Comparison of ENCODE assay signal across 13 cellular contexts in genomic region chr2:47083886-47084682, GRCh38.
A peak's percentile ranks its signal among the peaks of the same experiment; 100 is the strongest.
DNase-seq lines count a peak whose midpoint lies in the region; ATAC-seq and TF ChIP-seq lines count a peak whose summit lies in the region.
"Had no signal": no experiment of that assay in that cellular context is flagged by ENCODE, and none has a peak within 500 bp of the region (broad histone marks: within the 10 kb centered on the region; RNA-seq: fewer than 3 reads in every experiment).

No MANE protein-coding gene starts in this region.

- 65 to 70% (median 67%) methylated on average over 17 of the region's 17 CpGs for WGBS in heart left ventricle, 4 donors

- peak overlapping the region; percentile 89 for H3K4me2 ChIP-seq in BLaER1
- no peak overlapping the region for H3K4me2 ChIP-seq in osteoblast (ENCODE audit: insufficient read depth, low read length)

- no peak for TF ChIP-seq POLR2A in heart left ventricle (IDR thresholded peaks at IDR 0.05)

- intact Hi-C loops in heart left ventricle (cut with DNase I) = loop anchor here in 1 of 10 donors (1.0 kb wide), 1 partner anchor 12 kb away; no protein-coding TSS in a partner anchor

- no peak for TF ChIP-seq CTCF in heart left ventricle (IDR thresholded peaks at IDR 0.05)
- TF ChIP-seq CTCF in osteoblast (IDR thresholded peaks at IDR 0.05; ENCODE audit: extremely low read depth, low read depth, low read length) = no peak

- H3K79me2 ChIP-seq in osteoblast (ENCODE audit: insufficient read depth, low read length) = no peaks in the 10 kb centered on the region

- DNase-seq in NCI-H69 (lab: John Stamatoyannopoulos, UW) (peak; percentile 2), heart left ventricle (peak; percentile 66 to 77 (median 73)), osteoblast (ENCODE audit: insufficient read length, low spot score, missing footprints) (peak; percentile 77), NCI-H1092 (lab: John Stamatoyannopoulos, UW) (no peak), ecto neural progenitor cell (ENCODE audit: low spot score) (no peak), ureter (ENCODE audit: low spot score) (no peak)
- DNase-seq: activated CD8-positive, alpha-beta memory T cell treated with anti-CD3 and anti-CD28 coated beads, Interleukin-2, amount 50 U/mL, for 4 hours; erythroblast; NCI-H187; thyroid gland had no signal

- H2AFZ ChIP-seq in osteoblast (ENCODE audit: low read length) = no peak overlapping the region

- H3K4me3 ChIP-seq in BLaER1 (0 out of 2 replicates have a peak overlapping the region, but pooled peaks have one; percentile 22), heart left ventricle (peak overlapping the region in 1 of 12 donors; percentile 38), osteoblast (ENCODE audit: insufficient read depth, low read length) (no peak overlapping the region)
- H3K4me3 ChIP-seq: thyroid gland had no signal

- H3K36me3 ChIP-seq in BLaER1 (no peaks in the 10 kb centered on the region), heart left ventricle (no peaks in the 10 kb centered on the region), osteoblast (ENCODE audit: insufficient read depth, low read length) (no peaks in the 10 kb centered on the region)
- H3K36me3 ChIP-seq: thyroid gland had no signal

- peak overlapping the region; percentile 55; the same call in 1 of the 2 replicates for H3K9ac ChIP-seq in BLaER1

- no peaks in the 10 kb centered on the region for H3K27me3 ChIP-seq in BLaER1
- no peaks in the 10 kb centered on the region for H3K27me3 ChIP-seq in heart left ventricle
- no peaks in the 10 kb centered on the region for H3K27me3 ChIP-seq in osteoblast (ENCODE audit: insufficient read depth, low read length)
- H3K27me3 ChIP-seq: thyroid gland had no signal

- peak overlapping the region; percentile 85 for H3K27ac ChIP-seq in BLaER1
- H3K27ac ChIP-seq in heart left ventricle = peak overlapping the region in 10 of 12 donors; percentile 29 to 89 (median 65)
- H3K27ac ChIP-seq in osteoblast (ENCODE audit: low read depth, low read length) = no peak overlapping the region
- H3K27ac ChIP-seq: C4-2B, thyroid gland had no signal

- H3K4me1 ChIP-seq in BLaER1 = peaks cover 61% of the 10 kb centered on the region
- H3K4me1 ChIP-seq in heart left ventricle = peaks cover 25 to 78% (median 70%) of the 10 kb centered on the region in 12 donors
- H3K4me1 ChIP-seq in osteoblast (ENCODE audit: insufficient read depth, low read length) = peaks cover 32% of the 10 kb centered on the region

- H3K9me3 ChIP-seq in BLaER1 (no peaks in the 10 kb centered on the region), heart left ventricle (no peaks in the 10 kb centered on the region), osteoblast (ENCODE audit: low read depth, low read length) (no peaks in the 10 kb centered on the region)
- H3K9me3 ChIP-seq: thyroid gland had no signal

- ATAC-seq in heart left ventricle (peak; percentile 11 to 52 (median 43)), GM21786 (IDR thresholded peaks at IDR 0.05; ENCODE audit: unreplicated experiment) (no peak)

- H4K20me1 ChIP-seq in BLaER1 (no peaks in the 10 kb centered on the region), osteoblast (ENCODE audit: insufficient read depth, low read length) (no peaks in the 10 kb centered on the region)

Comparison
In these comparisons a context has a peak if more than half of its experiments do, and no peak if none do; other contexts are left out.
1. DNase-seq: peak in NCI-H69 (single experiment), heart left ventricle (5 of 5) and osteoblast (single experiment); none in NCI-H1092 (single experiment), ecto neural progenitor cell (single experiment) and ureter (single experiment).